ENCODE assay signal across 1 cellular context in the genomic region with DNA sequence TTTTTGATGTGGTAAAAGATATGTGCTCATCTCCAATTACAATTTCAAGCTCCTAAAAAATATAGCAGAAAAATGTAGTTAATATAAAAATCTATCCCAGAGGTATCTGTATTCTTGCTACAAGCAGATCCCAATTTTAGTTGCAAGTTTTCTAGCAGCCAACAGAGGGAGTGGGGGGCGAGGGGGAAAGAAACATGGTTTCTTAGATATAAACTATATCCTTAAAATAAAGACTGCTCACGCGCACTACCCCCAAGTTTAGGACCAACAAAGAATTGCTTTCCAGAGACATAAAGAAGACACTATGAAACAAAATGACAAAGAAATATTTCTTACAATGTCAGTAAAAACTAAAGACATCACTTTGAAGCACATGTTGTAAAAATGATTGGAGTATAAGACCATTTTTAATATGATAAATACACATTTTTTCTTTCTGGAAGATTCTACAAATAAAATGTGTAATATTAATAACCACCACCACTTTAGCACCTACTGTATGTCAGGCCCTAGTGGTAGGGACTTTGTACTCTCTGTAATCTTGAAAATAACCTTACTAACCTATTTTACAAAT.
TF ChIP-seq lines count a peak whose summit lies in the region.

No MANE protein-coding gene starts in this region.

TF ChIP-seq in GM12878, 131 proteins besides CTCF, POLR2A, EP300 and RAD21:
- TF ChIP-seq MEF2A (IDR thresholded peaks at IDR 0.05; ENCODE audit: insufficient read depth, low read depth, low read length): no peak
- no peak for TF ChIP-seq ASH2L (IDR thresholded peaks at IDR 0.05; ENCODE audit: borderline replicate concordance, low read depth)
- TF ChIP-seq GATAD2B (conservative IDR thresholded peaks at IDR 0.05; ENCODE audit: low read depth): no peak
- no peak for TF ChIP-seq SP1 (IDR thresholded peaks at IDR 0.05; ENCODE audit: low read depth, low read length)
- no peak for TF ChIP-seq EGR1 (IDR thresholded peaks at IDR 0.05; ENCODE audit: borderline replicate concordance in 1 of 2, low read depth in 2 of 2, low read length in 2 of 2)
- no peak for TF ChIP-seq FOS (IDR thresholded peaks at IDR 0.05; ENCODE audit: borderline replicate concordance, extremely low read depth, insufficient read length)
